14 cellular contexts compared by ENCODE assay signal in the genomic region with DNA sequence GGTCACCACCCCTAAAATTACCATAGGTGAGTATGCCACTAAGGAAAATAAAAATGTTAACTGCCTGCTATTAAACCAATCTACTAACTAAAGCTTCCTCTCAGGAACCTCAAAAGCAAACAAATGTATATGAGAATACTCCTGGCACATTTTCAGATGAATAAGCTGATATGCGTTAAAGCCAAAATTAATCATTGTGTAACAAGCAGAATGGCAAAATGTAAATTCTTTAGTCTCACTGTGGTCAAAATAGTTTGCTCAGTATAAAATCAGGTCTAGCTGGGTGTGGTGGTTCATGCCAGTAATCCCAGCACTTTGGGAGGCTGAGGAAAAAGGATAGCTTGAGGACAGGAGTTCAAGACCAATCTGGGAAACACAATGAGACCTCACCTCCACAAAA. TPM values are rescaled to one million over a fixed set of nuclear protein-coding genes. Genes with fewer than 3 reads are reported as not detected.
DNase-seq lines count a peak whose midpoint lies in the region; ATAC-seq and TF ChIP-seq lines count a peak whose summit lies in the region.
"Had no signal": no experiment of that assay in that cellular context is flagged by ENCODE, and none has a peak within 500 bp of the region (broad histone marks: within the 10 kb centered on the region; RNA-seq: fewer than 3 reads in every experiment).

No MANE protein-coding gene starts in this region.

- WGBS in GM23248 (ENCODE audit: low coverage in 1 of 2, low lambda C conversion rate in 2 of 2, missing lambda C conversion rate in 2 of 2), 2 experiments, result 41 to 52% methylated on average over 1 of the region's 1 CpG

- TF ChIP-seq CTCF in cardiac fibroblast (IDR thresholded peaks at IDR 0.05; ENCODE audit: low read depth, low read length) (no peak), nephron progenitor cell (IDR thresholded peaks at IDR 0.05) (no peak), CD14-positive monocyte (IDR thresholded peaks at IDR 0.05) (no peak)

- H3K27ac Mint-ChIP-seq in nephron progenitor cell (no peak overlapping the region), CD14-positive monocyte (no peak overlapping the region)

- H3K36me3 Mint-ChIP-seq in nephron progenitor cell (ENCODE audit: low read depth), result peaks cover 32% of the 10 kb centered on the region
- peaks cover 73 to 91% of the 10 kb centered on the region in 2 donors for H3K36me3 Mint-ChIP-seq in CD14-positive monocyte

- H3K4me1 ChIP-seq in GM23248 (ENCODE audit: insufficient read depth), result peaks cover 30% of the 10 kb centered on the region
- H3K4me1 ChIP-seq: BLaER1 had no signal

- in situ Hi-C loops in GM23248 (cut with MboI), result no loop called here

- no peaks in the 10 kb centered on the region for H3K27me3 Mint-ChIP-seq in nephron progenitor cell (ENCODE audit: low read depth, poor library complexity)
- H3K27me3 Mint-ChIP-seq in CD14-positive monocyte (ENCODE audit: low read depth in 3 of 3), result no peaks in the 10 kb centered on the region

- H3K4me3 ChIP-seq in GM23248 (no peak overlapping the region), cardiac fibroblast (replicated peaks in 1 of 2; ENCODE audit: low read depth in 2 of 2, low read length in 2 of 2) (no peak overlapping the region)
- H3K4me3 ChIP-seq: BLaER1 had no signal

- DNase-seq in GM23248, result peak; percentile 50
- DNase-seq in RPMI7951 (ENCODE audit: low read depth), result peak; percentile 22
- peak; percentile 44 to 59 for DNase-seq in cardiac fibroblast (ENCODE audit: low read depth in 2 of 2)
- peak; percentile 31 for DNase-seq in iris pigment epithelial cell (ENCODE audit: low read depth)
- DNase-seq in nephron progenitor cell, result no peak
- DNase-seq in CD14-positive monocyte (ENCODE audit: low spot score), result no peak
- no peak for DNase-seq in NCI-H2227 (lab: John Stamatoyannopoulos, UW; ENCODE audit: unreplicated experiment)
- DNase-seq: KG1, NCI-H1417, NCI-H2081, NCI-H226, NCI-H526 treated with DMSO at 0.1 percent for 48 hours had no signal

- H3K4me1 Mint-ChIP-seq in nephron progenitor cell (peaks cover 3% of the 10 kb centered on the region), CD14-positive monocyte (peaks cover 10% of the 10 kb centered on the region)

- ATAC-seq in GM18870 (IDR thresholded peaks at IDR 0.05; ENCODE audit: unreplicated experiment), result no peak

- H3K9ac ChIP-seq in GM23248, result no peak overlapping the region
- H3K9ac ChIP-seq: BLaER1 had no signal

- no peaks in the 10 kb centered on the region for H4K20me1 ChIP-seq in GM23248 (ENCODE audit: insufficient read depth)
- H4K20me1 ChIP-seq: BLaER1 had no signal

- no peak overlapping the region for H3K4me2 ChIP-seq in GM23248 (ENCODE audit: unreplicated experiment)
- H3K4me2 ChIP-seq: BLaER1 had no signal

- intact Hi-C loops in CD14-positive monocyte (cut with micrococcal nuclease), result no loop called here

- no peaks in the 10 kb centered on the region for H3K9me2 ChIP-seq in GM23248 (ENCODE audit: insufficient read depth)

- H3K36me3 ChIP-seq in GM23248 (ENCODE audit: low read depth), result no peaks in the 10 kb centered on the region

- no peaks in the 10 kb centered on the region for H3K27me3 ChIP-seq in GM23248 (replicated peaks; ENCODE audit: insufficient read depth)
- H3K27me3 ChIP-seq: BLaER1 had no signal

- no peak overlapping the region for H3K27ac ChIP-seq in GM23248
- H3K27ac ChIP-seq: BLaER1 had no signal

- H3K9me3 ChIP-seq in GM23248 (ENCODE audit: low read depth), result no peaks in the 10 kb centered on the region
- H3K9me3 ChIP-seq: BLaER1 had no signal

- no peaks in the 10 kb centered on the region for H3K9me3 Mint-ChIP-seq in nephron progenitor cell
- H3K9me3 Mint-ChIP-seq in CD14-positive monocyte, result no peaks in the 10 kb centered on the region

- no peaks in the 10 kb centered on the region for H3K79me2 ChIP-seq in GM23248 (ENCODE audit: insufficient read depth)

- no peak overlapping the region for H2AFZ ChIP-seq in GM23248

- no peak overlapping the region for H3K4me3 Mint-ChIP-seq in nephron progenitor cell
- H3K4me3 Mint-ChIP-seq in CD14-positive monocyte, result no peak overlapping the region

- H3F3A ChIP-seq in GM23248 (ENCODE audit: insufficient read depth), result peaks cover 15% of the 10 kb centered on the region; the same call in 1 of the 2 replicates

RNA-seq across cellular contexts. Expression of a gene that starts 53.6 kb away (rescaled TPM):
- 79.9 and 88.1 TPM in 2 replicates for total RNA-seq in GM23248 (2014; rRNA removed; shearing (Covaris generic))
- polyA plus RNA-seq in GM23248 (2016; fragmentation: Nextera tagmentation; extraction: Ambion mirVana) (55.3 and 56.9 TPM in 2 replicates), CD14-positive monocyte (10 to 100 TPM; 74.2 to 80.4 TPM)
- total RNA-seq in RPMI7951 (2014; rRNA removed; shearing (Covaris generic)), result 42.5 and 43.5 TPM in 2 replicates

Comparison
In these comparisons a context has a peak if more than half of its experiments do, and no peak if none do; other contexts are left out.
1. DNase-seq: peak in GM23248 (single experiment), RPMI7951 (single experiment), cardiac fibroblast (2 of 2) and iris pigment epithelial cell (single experiment); none in nephron progenitor cell (single experiment), CD14-positive monocyte (single experiment) and NCI-H2227 (single experiment).